ENCODE assay signal across 8 cellular contexts in the genomic region with DNA sequence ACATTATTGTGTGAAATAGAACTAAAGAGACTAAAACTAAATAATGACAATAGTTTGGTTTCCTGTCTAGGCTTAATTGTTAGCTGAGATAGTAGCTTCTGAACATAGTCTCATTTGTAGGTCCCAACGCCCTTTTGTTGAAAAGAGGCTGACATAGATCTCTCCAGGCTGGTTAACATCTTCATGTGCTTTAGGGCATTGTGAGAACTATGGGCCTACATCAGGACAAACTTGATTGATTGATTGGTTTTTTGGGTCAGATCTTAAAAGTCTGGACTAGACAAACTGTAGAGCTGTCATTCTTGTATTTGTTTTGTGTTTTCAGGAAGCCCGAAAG. TPM values are rescaled to one million over a fixed set of nuclear protein-coding genes. Genes with fewer than 3 reads are reported as not detected.
A peak's percentile ranks its signal among the peaks of the same experiment; 100 is the strongest.
DNase-seq lines count a peak whose midpoint lies in the region; ATAC-seq, FAIRE-seq and TF ChIP-seq lines count a peak whose summit lies in the region.

No MANE protein-coding gene starts in this region.

- H3K4me2 ChIP-seq in GM12878 (ENCODE audit: control insufficient read depth, insufficient read depth): peak overlapping the region; percentile 90

- no peak for TF ChIP-seq RAD21 in GM12878 (IDR thresholded peaks at IDR 0.05; ENCODE audit: insufficient read depth, low read depth, low read length)

- H3K4me3 ChIP-seq in GM12878 (peak overlapping the region; percentile 91), lower lobe of right lung (peak overlapping the region; percentile 95), upper lobe of left lung (peak overlapping the region in 3 of 4 donors; percentile 76 to 98 (median 83))

- H3K27me3 Mint-ChIP-seq in activated naive CD4-positive, alpha-beta T cell treated with anti-CD3 and anti-CD28 coated beads, Interleukin-2, amount 10 ng/mL, durations not matched to agents 7 days and 5 days: no peaks in the 10 kb centered on the region

- no peaks in the 10 kb centered on the region for H3K9me3 ChIP-seq in GM12878 (replicated peaks; ENCODE audit: control insufficient read depth, insufficient read depth, low read length)
- H3K9me3 ChIP-seq in lower lobe of right lung: no peaks in the 10 kb centered on the region
- H3K9me3 ChIP-seq in upper lobe of left lung: no peaks in the 10 kb centered on the region

- POLR2A ChIA-PET in GM12878 (lab: Charles Lee): interaction anchor here (1.3 to 5.0 kb wide), 7 partner anchors 10 to 184 kb away, joined by 3 to 40 read pairs (median 15); partner anchors contain the start of gene SEC24C

- TF ChIP-seq CTCF in GM12878 (IDR thresholded peaks at IDR 0.05 in 2 of 3, conservative IDR thresholded peaks at IDR 0.05 in 1 of 3; ENCODE audit: control insufficient read depth in 2 of 3, extremely low read depth in 1 of 3, insufficient read depth in 1 of 3, low read depth in 3 of 3, low read length in 3 of 3): no peak
- no peak for TF ChIP-seq CTCF in lower lobe of right lung (IDR thresholded peaks at IDR 0.05)
- TF ChIP-seq CTCF in upper lobe of left lung (IDR thresholded peaks at IDR 0.05): no peak

- SMC1A ChIA-PET in GM12878 (lab: Charles Lee; ENCODE audit: uncharacterized antibody, unreplicated experiment): interaction anchor here (1.2 to 4.9 kb wide), 9 partner anchors 10 to 122 kb away, joined by 3 to 31 read pairs (median 5); partner anchors contain the start of gene SEC24C

- in situ Hi-C loops in GM12878 (cut with MboI): no loop called here

- peak overlapping the region; percentile 99 for H3K4me3 Mint-ChIP-seq in activated naive CD4-positive, alpha-beta T cell treated with anti-CD3 and anti-CD28 coated beads, Interleukin-2, amount 10 ng/mL, durations not matched to agents 7 days and 5 days

- intact Hi-C loops in GM12878 (cut with micrococcal nuclease; ENCODE audit: unreplicated experiment) (loop anchor here (10.0 kb wide), 1 partner anchor 128 kb away; the partner anchor contains the start of gene SYNPO2L), lower lobe of right lung (cut with DNase I) (no loop called here)

- ATAC-seq in GM12878 (no peak), lower lobe of right lung (no peak), upper lobe of left lung (ENCODE audit: low FRiP score in 2 of 2) (no peak), GM21423 (IDR thresholded peaks at IDR 0.05; ENCODE audit: unreplicated experiment) (no peak), HG03439 (IDR thresholded peaks at IDR 0.05; ENCODE audit: unreplicated experiment) (no peak)

- no peak for DNase-seq in activated naive CD4-positive, alpha-beta T cell treated with anti-CD3 and anti-CD28 coated beads, Interleukin-2, amount 10 ng/mL, durations not matched to agents 7 days and 5 days
- DNase-seq in activated naive CD4-positive, alpha-beta T cell treated with Interleukin-2 at 50 U/mL for 16 hours: no peak
- no peak for DNase-seq in GM12878 (ENCODE audit: low read depth, low spot score)
- DNase-seq in lower lobe of right lung: no peak
- DNase-seq in upper lobe of left lung: no peak
- DNase-seq in RPMI8226: no peak

- RAD21 ChIA-PET in GM12878 (lab: Charles Lee; ENCODE audit: unreplicated experiment): interaction anchor here (0.7 to 1.9 kb wide), 3 partner anchors 28 to 97 kb away, joined by 3 to 10 read pairs (median 3); no protein-coding TSS in a partner anchor

- peaks cover 67% of the 10 kb centered on the region for H3K4me1 Mint-ChIP-seq in activated naive CD4-positive, alpha-beta T cell treated with anti-CD3 and anti-CD28 coated beads, Interleukin-2, amount 10 ng/mL, durations not matched to agents 7 days and 5 days

- BruUV-seq in GM12878 (replicated peaks; lab: Mats Ljungman, UMichigan): TSS peak; percentile 67

- CTCF ChIA-PET in activated naive CD4-positive, alpha-beta T cell treated with anti-CD3 and anti-CD28 coated beads, Interleukin-2, amount 10 ng/mL, durations not matched to agents 7 days and 5 days (lab: Charles Lee): interaction anchor here (0.7 to 1.3 kb wide), 3 partner anchors 11 to 97 kb away, joined by 3 to 5 read pairs (median 4); a partner anchor contains a TSS
- CTCF ChIA-PET in GM12878 (lab: Yijun Ruan, JAX): interaction anchor here (0.9 to 4.5 kb wide), 4 partner anchors 10 to 97 kb away, joined by 3 to 40 read pairs (median 4); a partner anchor contains a TSS

- H3K27ac ChIP-seq in GM12878 (ENCODE audit: control insufficient read depth, insufficient read depth): 0 out of 2 replicates have a peak overlapping the region, but pooled peaks have one; percentile 75
- peak overlapping the region; percentile 92 for H3K27ac ChIP-seq in lower lobe of right lung
- peak overlapping the region; percentile 86 to 97 (median 91) for H3K27ac ChIP-seq in upper lobe of left lung

- peak overlapping the region; percentile 93 for H3K9ac ChIP-seq in GM12878 (ENCODE audit: control insufficient read depth, insufficient read depth, low read length)

- TF ChIP-seq EP300 in GM12878 (IDR thresholded peaks at IDR 0.05; ENCODE audit: borderline replicate concordance in 1 of 2, control insufficient read depth in 1 of 2, low read depth in 2 of 2, low read length in 2 of 2) (no peak), upper lobe of left lung (IDR thresholded peaks at IDR 0.05) (no peak)

- WGBS in GM12878 (ENCODE audit: insufficient coverage, insufficient replicate concordance, low lambda C conversion rate, missing lambda C conversion rate): 50% methylated on average over 2 of the region's 2 CpGs
- WGBS in upper lobe of left lung, 2 donors: 44 to 50% methylated on average over 2 of the region's 2 CpGs

- no peaks in the 10 kb centered on the region for H3K27me3 ChIP-seq in GM12878 (replicated peaks in 1 of 2; ENCODE audit: control insufficient read depth in 2 of 2, insufficient read depth in 2 of 2, low read length in 1 of 2)
- H3K27me3 ChIP-seq in lower lobe of right lung (ENCODE audit: low read depth): no peaks in the 10 kb centered on the region
- H3K27me3 ChIP-seq in upper lobe of left lung: no peaks in the 10 kb centered on the region

- H3K9me3 Mint-ChIP-seq in activated naive CD4-positive, alpha-beta T cell treated with anti-CD3 and anti-CD28 coated beads, Interleukin-2, amount 10 ng/mL, durations not matched to agents 7 days and 5 days: no peaks in the 10 kb centered on the region

- H3K36me3 ChIP-seq in GM12878 (ENCODE audit: control insufficient read depth in 2 of 2, insufficient read depth in 2 of 2, low read length in 1 of 2) (peaks cover 0 to 3% of the 10 kb centered on the region in 2 experiments; a peak in 1 of 4 replicates), lower lobe of right lung (peaks cover 32% of the 10 kb centered on the region), upper lobe of left lung (peaks cover 0 to 23% (median 9%) of the 10 kb centered on the region in 4 donors)

- H2AFZ ChIP-seq in GM12878 (ENCODE audit: control insufficient read depth, low read depth, low read length): no peak overlapping the region

- H3K27ac Mint-ChIP-seq in activated naive CD4-positive, alpha-beta T cell treated with anti-CD3 and anti-CD28 coated beads, Interleukin-2, amount 10 ng/mL, durations not matched to agents 7 days and 5 days: peak overlapping the region; percentile 95

- peaks cover 10% of the 10 kb centered on the region for H3K4me1 ChIP-seq in GM12878 (ENCODE audit: control insufficient read depth, insufficient read depth, low read length)
- H3K4me1 ChIP-seq in lower lobe of right lung: peaks cover 56% of the 10 kb centered on the region
- peaks cover 41 to 60% (median 45%) of the 10 kb centered on the region in 4 donors for H3K4me1 ChIP-seq in upper lobe of left lung

- H3K36me3 Mint-ChIP-seq in activated naive CD4-positive, alpha-beta T cell treated with anti-CD3 and anti-CD28 coated beads, Interleukin-2, amount 10 ng/mL, durations not matched to agents 7 days and 5 days: peaks cover 24% of the 10 kb centered on the region

- no peak for FAIRE-seq in GM12878 (lab: Jason Lieb, UNC)

- TF ChIP-seq POLR2A in GM12878 (IDR thresholded peaks at IDR 0.05; ENCODE audit: low read depth, low read length): no peak
- TF ChIP-seq POLR2A in upper lobe of left lung (IDR thresholded peaks at IDR 0.05): no peak

- peaks cover 66% of the 10 kb centered on the region for H3K79me2 ChIP-seq in GM12878 (ENCODE audit: control insufficient read depth, insufficient read depth, low read length)

- no peaks in the 10 kb centered on the region for H4K20me1 ChIP-seq in GM12878 (ENCODE audit: control insufficient read depth, insufficient read depth)

RNA-seq across cellular contexts. Expression of gene CHCHD1, which starts 0.9 kb away (rescaled TPM):
- total RNA-seq in GM12878 (2013; cell fraction: nucleolus; rRNA removed): 14.8 and 16.7 TPM in 2 replicates
- total RNA-seq in GM12878 (2014; rRNA removed): 74.3 and 77.4 TPM in 2 replicates
- total RNA-seq in GM12878 (2014; rRNA removed; fragmentation: Illumina TruSeq; extraction: Trizol): 42.8 and 47.5 TPM in 2 replicates
- 35.0 and 36.9 TPM in 2 replicates for total RNA-seq in GM12878 (2021)
- polyA plus RNA-seq in GM12878 (2011; ENCODE audit: low read depth): 34.4 TPM
- 56.7 and 69.0 TPM in 2 replicates for polyA plus RNA-seq in GM12878 (2011; rRNA removed)
- polyA plus RNA-seq in GM12878 (2011; cell fraction: cytosol; rRNA removed): 33.0 and 46.8 TPM in 2 replicates
- polyA plus RNA-seq in GM12878 (2011; cell fraction: nucleus; rRNA removed): 22.6 and 27.4 TPM in 2 replicates
- 51.6 and 59.8 TPM in 2 replicates for polyA plus RNA-seq in GM12878 (2012)
- 25.3 and 42.4 TPM in 2 replicates for polyA plus RNA-seq in GM12878 (2014; fragmentation: Illumina TruSeq; extraction: Trizol)
- polyA plus RNA-seq in GM12878 (2014; fragmentation: Nextera tagmentation; extraction: Ambion mirVana): 10 to 100 TPM; 69.5 to 81.4 TPM
- polyA plus RNA-seq in GM12878 (2014; rRNA removed): 70.4 and 79.4 TPM in 2 replicates
- polyA plus RNA-seq in GM12878 (2016; fragmentation: Nextera tagmentation; extraction: Ambion mirVana): 100 to 1,000 TPM; 127 to 132 TPM
- 8.9 and 9.4 TPM in 2 replicates for polyA minus RNA-seq in GM12878 (2011; rRNA and poly(A)+ RNA removed)
- polyA minus RNA-seq in GM12878 (2011; cell fraction: cytosol; rRNA and poly(A)+ RNA removed): 6.3 and 7.2 TPM in 2 replicates
- polyA minus RNA-seq in GM12878 (2011; cell fraction: nucleus; rRNA and poly(A)+ RNA removed): 6.5 and 8.9 TPM in 2 replicates
- 21.1 TPM for total RNA-seq in lower lobe of right lung
- total RNA-seq in upper lobe of left lung: 10 to 100 TPM; 16.8 to 34.9 (median 19.4) TPM

RNA-seq across cellular contexts. Expression of gene ZSWIM8, which starts 2.7 kb away (rescaled TPM):
- total RNA-seq in GM12878 (2013; cell fraction: nucleolus; rRNA removed): 75.9 and 86.5 TPM in 2 replicates
- total RNA-seq in GM12878 (2014; rRNA removed) (23.9 and 30.8 TPM in 2 replicates), GM12878 (2014; rRNA removed; fragmentation: Illumina TruSeq; extraction: Trizol) (16.4 and 18.7 TPM in 2 replicates), GM12878 (2021) (45.4 and 47.9 TPM in 2 replicates), lower lobe of right lung (125 TPM), upper lobe of left lung (100 to 1,000 TPM in 4 of 6 donors, 10 to 100 TPM in 2; 54.9 to 202 (median 109) TPM)
- polyA plus RNA-seq in GM12878 (2011; ENCODE audit: low read depth): 79.3 TPM
- polyA plus RNA-seq in GM12878 (2011; rRNA removed) (17.5 and 44.6 TPM in 2 replicates), GM12878 (2014; fragmentation: Illumina TruSeq; extraction: Trizol) (15.3 and 31.5 TPM in 2 replicates), GM12878 (2014; fragmentation: Nextera tagmentation; extraction: Ambion mirVana) (1 to 10 TPM; 7.8 to 8.5 TPM), GM12878 (2014; rRNA removed) (47.1 and 48.8 TPM in 2 replicates), GM12878 (2016; fragmentation: Nextera tagmentation; extraction: Ambion mirVana) (10 to 100 TPM; 14.0 to 15.1 TPM)
- 39.4 and 62.6 TPM in 2 replicates for polyA plus RNA-seq in GM12878 (2011; cell fraction: cytosol; rRNA removed)
- polyA plus RNA-seq in GM12878 (2011; cell fraction: nucleus; rRNA removed): 436 and 485 TPM in 2 replicates
- 58.6 and 83.1 TPM in 2 replicates for polyA plus RNA-seq in GM12878 (2012)
- polyA minus RNA-seq in GM12878 (2011; rRNA and poly(A)+ RNA removed): 36.3 and 63.7 TPM in 2 replicates
- polyA minus RNA-seq in GM12878 (2011; cell fraction: cytosol; rRNA and poly(A)+ RNA removed): 23.0 and 27.1 TPM in 2 replicates
- polyA minus RNA-seq in GM12878 (2011; cell fraction: nucleus; rRNA and poly(A)+ RNA removed): 43.3 and 67.1 TPM in 2 replicates

RNA-seq across cellular contexts. Expression of gene NDST2, which starts 28.7 kb away (rescaled TPM):
- total RNA-seq in GM12878 (2013; cell fraction: nucleolus; rRNA removed): 57.1 and 85.9 TPM in 2 replicates
- total RNA-seq in GM12878 (2014; rRNA removed): 18.0 and 18.8 TPM in 2 replicates
- 8.9 and 10.1 TPM in 2 replicates for total RNA-seq in GM12878 (2014; rRNA removed; fragmentation: Illumina TruSeq; extraction: Trizol)
- total RNA-seq in GM12878 (2021): 34.3 and 35.2 TPM in 2 replicates
- polyA plus RNA-seq in GM12878 (2011; ENCODE audit: low read depth): 19.1 TPM
- 23.8 and 31.1 TPM in 2 replicates for polyA plus RNA-seq in GM12878 (2011; rRNA removed)
- polyA plus RNA-seq in GM12878 (2011; cell fraction: cytosol; rRNA removed): 24.8 and 31.5 TPM in 2 replicates
- 81.5 and 88.2 TPM in 2 replicates for polyA plus RNA-seq in GM12878 (2011; cell fraction: nucleus; rRNA removed)
- 19.5 and 19.8 TPM in 2 replicates for polyA plus RNA-seq in GM12878 (2012)
- 16.6 and 22.6 TPM in 2 replicates for polyA plus RNA-seq in GM12878 (2014; fragmentation: Illumina TruSeq; extraction: Trizol)
- polyA plus RNA-seq in GM12878 (2014; fragmentation: Nextera tagmentation; extraction: Ambion mirVana): 1 to 10 TPM; 2.2 to 3.0 TPM
- 31.3 and 34.7 TPM in 2 replicates for polyA plus RNA-seq in GM12878 (2014; rRNA removed)
- polyA plus RNA-seq in GM12878 (2016; fragmentation: Nextera tagmentation; extraction: Ambion mirVana): 10 to 100 TPM; 22.7 to 24.0 TPM
- 26.0 and 29.3 TPM in 2 replicates for polyA minus RNA-seq in GM12878 (2011; rRNA and poly(A)+ RNA removed)
- polyA minus RNA-seq in GM12878 (2011; cell fraction: cytosol; rRNA and poly(A)+ RNA removed): 11.8 and 16.4 TPM in 2 replicates
- polyA minus RNA-seq in GM12878 (2011; cell fraction: nucleus; rRNA and poly(A)+ RNA removed): 36.6 and 66.7 TPM in 2 replicates
- 32.3 TPM for total RNA-seq in lower lobe of right lung
- total RNA-seq in upper lobe of left lung: 10 to 100 TPM; 26.4 to 92.2 (median 38.3) TPM

RNA-seq across cellular contexts. Expression of gene SEC24C, which starts 38.5 kb away (rescaled TPM):
- 64.1 and 66.3 TPM in 2 replicates for total RNA-seq in GM12878 (2013; cell fraction: nucleolus; rRNA removed)
- total RNA-seq in GM12878 (2014; rRNA removed) (96.9 and 117 TPM in 2 replicates), GM12878 (2014; rRNA removed; fragmentation: Illumina TruSeq; extraction: Trizol) (43.4 and 48.2 TPM in 2 replicates), GM12878 (2021) (91.7 and 99.9 TPM in 2 replicates), lower lobe of right lung (71.4 TPM), upper lobe of left lung (10 to 100 TPM; 55.1 to 84.0 (median 65.0) TPM)
- 68.9 TPM for polyA plus RNA-seq in GM12878 (2011; ENCODE audit: low read depth)
- polyA plus RNA-seq in GM12878 (2011; rRNA removed) (52.3 and 110 TPM in 2 replicates), GM12878 (2014; fragmentation: Illumina TruSeq; extraction: Trizol) (67.7 and 81.5 TPM in 2 replicates), GM12878 (2014; fragmentation: Nextera tagmentation; extraction: Ambion mirVana) (10 to 100 TPM; 12.7 to 18.8 TPM), GM12878 (2014; rRNA removed) (73.6 and 82.1 TPM in 2 replicates), GM12878 (2016; fragmentation: Nextera tagmentation; extraction: Ambion mirVana) (10 to 100 TPM; 71.3 to 74.1 TPM)
- 97.2 and 105 TPM in 2 replicates for polyA plus RNA-seq in GM12878 (2011; cell fraction: cytosol; rRNA removed)
- polyA plus RNA-seq in GM12878 (2011; cell fraction: nucleus; rRNA removed): 176 and 190 TPM in 2 replicates
- polyA plus RNA-seq in GM12878 (2012): 92.4 and 93.2 TPM in 2 replicates
- polyA minus RNA-seq in GM12878 (2011; rRNA and poly(A)+ RNA removed): 135 and 166 TPM in 2 replicates
- 47.8 and 49.1 TPM in 2 replicates for polyA minus RNA-seq in GM12878 (2011; cell fraction: cytosol; rRNA and poly(A)+ RNA removed)
- 30.5 and 46.2 TPM in 2 replicates for polyA minus RNA-seq in GM12878 (2011; cell fraction: nucleus; rRNA and poly(A)+ RNA removed)
